ENCODE assay signal across 8 cellular contexts in the genomic region with DNA sequence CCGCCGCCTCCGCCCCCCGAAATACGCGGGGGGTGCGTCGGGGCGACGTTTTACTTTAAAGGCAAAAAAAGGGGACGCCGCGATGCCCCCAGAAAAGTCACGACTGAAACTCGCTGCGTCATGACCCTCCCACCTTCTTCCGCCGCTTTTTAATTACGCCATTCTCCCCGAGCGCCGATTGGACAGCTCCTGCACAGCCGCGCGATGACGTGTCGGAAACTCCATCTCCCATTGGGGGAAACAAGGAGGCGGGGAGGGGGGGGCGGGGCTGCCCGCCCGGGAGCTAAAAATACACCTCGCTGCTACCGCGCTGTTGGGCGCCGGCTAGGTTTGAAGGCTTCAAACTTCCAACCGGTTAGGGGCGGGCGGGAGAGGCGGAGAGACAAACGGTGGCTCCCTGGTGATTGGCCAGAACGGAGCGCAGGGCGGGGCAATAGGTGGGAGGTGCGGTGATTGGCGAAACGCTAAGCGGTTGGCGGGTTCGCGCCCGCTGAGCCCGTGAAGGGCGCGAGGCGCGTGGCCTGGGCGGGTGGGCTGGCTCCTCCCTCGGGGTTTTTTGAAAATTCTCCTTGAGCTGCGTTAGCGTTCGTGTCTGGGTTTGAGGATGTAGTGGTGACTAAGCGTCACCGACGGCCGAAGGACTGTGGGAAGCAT. TPM values are rescaled to one million over a fixed set of nuclear protein-coding genes. Genes with fewer than 3 reads are reported as not detected.
DNase-seq lines count a peak whose midpoint lies in the region; ATAC-seq and TF ChIP-seq lines count a peak whose summit lies in the region.

A gene with protein sequence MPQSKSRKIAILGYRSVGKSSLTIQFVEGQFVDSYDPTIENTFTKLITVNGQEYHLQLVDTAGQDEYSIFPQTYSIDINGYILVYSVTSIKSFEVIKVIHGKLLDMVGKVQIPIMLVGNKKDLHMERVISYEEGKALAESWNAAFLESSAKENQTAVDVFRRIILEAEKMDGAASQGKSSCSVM (minus strand): TSS at position 131 of the 654 bp plus-strand sequence. CDS start 384 bp downstream, outside the sequence.

- H3K4me3 ChIP-seq in GM23248: peak within 1 kb of the TSS; percentile 84
- peak within 1 kb of the TSS; percentile 59 to 95 (median 78) for H3K4me3 ChIP-seq in fibroblast of lung (replicated peaks in 1 of 4; ENCODE audit: control extremely low read depth in 1 of 4, insufficient read depth in 1 of 4, low read depth in 3 of 4, low read length in 4 of 4)
- H3K4me3 ChIP-seq in naive thymus-derived CD4-positive, alpha-beta T cell (ENCODE audit: low read length): peak within 1 kb of the TSS; percentile 91

- no peaks in the 10 kb centered on the region for H3K9me2 ChIP-seq in GM23248 (ENCODE audit: insufficient read depth)

- H3K27ac ChIP-seq in GM23248 (peak within 1 kb of the TSS; percentile 96), fibroblast of lung (ENCODE audit: insufficient read depth, low read length) (peak within 1 kb of the TSS; percentile 91)
- peak within 1 kb of the TSS; percentile 88 for H3K27ac ChIP-seq in naive thymus-derived CD4-positive, alpha-beta T cell (ENCODE audit: low read depth, low read length)

- POLR2A ChIA-PET in naive thymus-derived CD4-positive, alpha-beta T cell (lab: Charles Lee): interaction anchor here (0.6 to 2.1 kb wide), 6 partner anchors 11 to 357 kb away, joined by 3 to 11 read pairs (median 4); a partner anchor contains a TSS

- H3K4me2 ChIP-seq in GM23248 (ENCODE audit: unreplicated experiment) (peak within 1 kb of the TSS; percentile 96), fibroblast of lung (ENCODE audit: extremely low read depth, insufficient read depth, low read length) (peak within 1 kb of the TSS; percentile 95)

- H4K20me1 ChIP-seq in GM23248 (ENCODE audit: insufficient read depth) (peaks cover 18% of the 10 kb centered on the region; the same call in 1 of the 2 replicates), fibroblast of lung (ENCODE audit: control insufficient read depth, extremely low read depth, insufficient read depth, low read length) (peaks cover 3% of the 10 kb centered on the region)

- 0% methylated on average over 36 to 65 of the region's 66 CpGs for WGBS in GM23248 (ENCODE audit: low coverage in 1 of 2, low lambda C conversion rate in 2 of 2, missing lambda C conversion rate in 2 of 2), 2 experiments

- intact Hi-C loops in naive thymus-derived CD4-positive, alpha-beta T cell (cut with micrococcal nuclease): loop anchor here (1.0 to 10.0 kb wide), 24 partner anchors 23 to 1895 kb away; a partner anchor contains a TSS

- peaks cover 32 to 44% (median 36%) of the 10 kb centered on the region in 7 donors for H3K4me1 Mint-ChIP-seq in naive thymus-derived CD4-positive, alpha-beta T cell
- peaks cover 25 to 42% of the 10 kb centered on the region in 2 donors for H3K4me1 Mint-ChIP-seq in stimulated activated naive B cell treated with anti-CD40 and anti-IgM and Interleukin-4, amounts not matched to agents 10 μg/mL and 1 μg/mL and 100 μg/mL, for 72 hours

- H3K36me3 Mint-ChIP-seq in naive thymus-derived CD4-positive, alpha-beta T cell: peaks cover 0 to 5% (median 0%) of the 10 kb centered on the region in 5 donors
- H3K36me3 Mint-ChIP-seq in stimulated activated naive B cell treated with anti-CD40 and anti-IgM and Interleukin-4, amounts not matched to agents 10 μg/mL and 1 μg/mL and 100 μg/mL, for 72 hours: peaks cover 12 to 20% of the 10 kb centered on the region in 2 donors

- DNase-seq in DMS79 treated with DMSO at 0.1 percent for 48 hours (lab: John Stamatoyannopoulos, UW): peak; percentile 99
- DNase-seq in GM23248: peak; percentile 99
- DNase-seq in Kasumi-1 (lab: John Stamatoyannopoulos, UW): peak; percentile 100
- peak; percentile 99 for DNase-seq in RPMI7951 (ENCODE audit: low read depth)
- peak; percentile 97 to 98 for DNase-seq in activated T-helper 1 cell treated with anti-CD3 and anti-CD28 coated beads, Interleukin-2, amount 50 U/mL, for 16 hours (ENCODE audit: low read depth in 1 of 2, low spot score in 1 of 2)
- peak; percentile 99 to 100 for DNase-seq in fibroblast of lung (ENCODE audit: low read depth in 2 of 2)
- peak; percentile 93 to 99 (median 98) for DNase-seq in naive thymus-derived CD4-positive, alpha-beta T cell
- peak; percentile 98 for DNase-seq in stimulated activated naive B cell treated with anti-CD40 and anti-IgM and Interleukin-4, amounts not matched to agents 10 μg/mL and 1 μg/mL and 100 μg/mL, for 72 hours

- CTCF ChIA-PET in naive thymus-derived CD4-positive, alpha-beta T cell (lab: Charles Lee): interaction anchor here (0.5 kb wide), 1 partner anchor 115 kb away, joined by 4 read pairs; no protein-coding TSS in a partner anchor

- H3K4me1 ChIP-seq in GM23248 (ENCODE audit: insufficient read depth) (peaks cover 10% of the 10 kb centered on the region), fibroblast of lung (ENCODE audit: control insufficient read depth, extremely low read depth, insufficient read depth, low read length) (no peaks in the 10 kb centered on the region)
- peaks cover 24 to 26% of the 10 kb centered on the region in 2 donors for H3K4me1 ChIP-seq in naive thymus-derived CD4-positive, alpha-beta T cell (ENCODE audit: control insufficient read depth in 2 of 2, insufficient read depth in 2 of 2, low read length in 2 of 2)

- H3K9me3 ChIP-seq in GM23248 (ENCODE audit: low read depth): no peaks in the 10 kb centered on the region
- no peaks in the 10 kb centered on the region for H3K9me3 ChIP-seq in fibroblast of lung (ENCODE audit: control insufficient read depth, insufficient read depth, low read depth, low read length)
- H3K9me3 ChIP-seq in naive thymus-derived CD4-positive, alpha-beta T cell (ENCODE audit: control insufficient read depth in 2 of 3, low read length in 3 of 3): no peaks in the 10 kb centered on the region

- peak within 1 kb of the TSS; percentile 87 to 97 (median 94) for H3K4me3 Mint-ChIP-seq in naive thymus-derived CD4-positive, alpha-beta T cell
- peak within 1 kb of the TSS; percentile 85 to 92 for H3K4me3 Mint-ChIP-seq in stimulated activated naive B cell treated with anti-CD40 and anti-IgM and Interleukin-4, amounts not matched to agents 10 μg/mL and 1 μg/mL and 100 μg/mL, for 72 hours

- H3K9ac ChIP-seq in GM23248 (peak within 1 kb of the TSS; percentile 98), fibroblast of lung (ENCODE audit: insufficient read depth, low read length) (peak within 1 kb of the TSS; percentile 97)

- no peaks in the 10 kb centered on the region for H3K27me3 ChIP-seq in GM23248 (replicated peaks; ENCODE audit: insufficient read depth)
- no peaks in the 10 kb centered on the region for H3K27me3 ChIP-seq in fibroblast of lung (ENCODE audit: control insufficient read depth, insufficient read depth, low read length)
- no peaks in the 10 kb centered on the region for H3K27me3 ChIP-seq in naive thymus-derived CD4-positive, alpha-beta T cell (ENCODE audit: control insufficient read depth in 2 of 2, insufficient read depth in 2 of 2, low read length in 2 of 2)

- H3K79me2 ChIP-seq in GM23248 (ENCODE audit: insufficient read depth) (peaks cover 40% of the 10 kb centered on the region), fibroblast of lung (ENCODE audit: control insufficient read depth, insufficient read depth, low read length) (peaks cover 42% of the 10 kb centered on the region)

- H3K27ac Mint-ChIP-seq in naive thymus-derived CD4-positive, alpha-beta T cell: peak within 1 kb of the TSS; percentile 94 to 99 (median 98)
- peak within 1 kb of the TSS; percentile 94 for H3K27ac Mint-ChIP-seq in stimulated activated naive B cell treated with anti-CD40 and anti-IgM and Interleukin-4, amounts not matched to agents 10 μg/mL and 1 μg/mL and 100 μg/mL, for 72 hours

- ATAC-seq in naive thymus-derived CD4-positive, alpha-beta T cell: peak; percentile 91
- peak; percentile 88 to 89 for ATAC-seq in stimulated activated naive B cell treated with anti-CD40 and anti-IgM and Interleukin-4, amounts not matched to agents 10 μg/mL and 1 μg/mL and 100 μg/mL, for 72 hours (replicated peaks)

- H3K27me3 Mint-ChIP-seq in naive thymus-derived CD4-positive, alpha-beta T cell: peaks cover 0 to 12% (median 0%) of the 10 kb centered on the region in 5 donors
- peaks cover 0 to 7% of the 10 kb centered on the region in 2 donors for H3K27me3 Mint-ChIP-seq in stimulated activated naive B cell treated with anti-CD40 and anti-IgM and Interleukin-4, amounts not matched to agents 10 μg/mL and 1 μg/mL and 100 μg/mL, for 72 hours

- in situ Hi-C loops in GM23248 (cut with MboI): no loop called here

- peaks cover 0 to 8% (median 0%) of the 10 kb centered on the region in 11 donors for H3K9me3 Mint-ChIP-seq in naive thymus-derived CD4-positive, alpha-beta T cell
- no peaks in the 10 kb centered on the region for H3K9me3 Mint-ChIP-seq in stimulated activated naive B cell treated with anti-CD40 and anti-IgM and Interleukin-4, amounts not matched to agents 10 μg/mL and 1 μg/mL and 100 μg/mL, for 72 hours

- TF ChIP-seq CTCF in fibroblast of lung (conservative IDR thresholded peaks at IDR 0.05 in 1 of 2, IDR thresholded peaks at IDR 0.05 in 1 of 2; ENCODE audit: low read depth in 1 of 2, low read length in 2 of 2): no peak

- H3K36me3 ChIP-seq in GM23248 (ENCODE audit: low read depth) (no peaks in the 10 kb centered on the region), fibroblast of lung (ENCODE audit: control insufficient read depth, insufficient read depth, low read length) (no peaks in the 10 kb centered on the region)
- H3K36me3 ChIP-seq in naive thymus-derived CD4-positive, alpha-beta T cell (ENCODE audit: control insufficient read depth in 2 of 3, insufficient read depth in 3 of 3, low read length in 3 of 3): no peaks in the 10 kb centered on the region

- H3F3A ChIP-seq in GM23248 (ENCODE audit: insufficient read depth): peaks cover 12% of the 10 kb centered on the region; the same call in 1 of the 2 replicates

- H2AFZ ChIP-seq in GM23248 (peak within 1 kb of the TSS; percentile 97), fibroblast of lung (ENCODE audit: low read length) (peak within 1 kb of the TSS; percentile 24)

RNA-seq across cellular contexts. Expression of the gene that starts here (rescaled TPM):
- 86.4 and 91.4 TPM in 2 replicates for total RNA-seq in GM23248 (2014; rRNA removed; shearing (Covaris generic))
- polyA plus RNA-seq in GM23248 (2016; fragmentation: Nextera tagmentation; extraction: Ambion mirVana): 226 and 235 TPM in 2 replicates
- total RNA-seq in RPMI7951 (2014; rRNA removed; shearing (Covaris generic)): 211 and 217 TPM in 2 replicates
- 62.9 and 81.4 TPM in 2 replicates for total RNA-seq in fibroblast of lung
- polyA plus RNA-seq in fibroblast of lung: 122 and 135 TPM in 2 replicates
- polyA plus RNA-seq in fibroblast of lung (2012): 103 and 106 TPM in 2 replicates
- polyA minus RNA-seq in fibroblast of lung (ENCODE audit: low replicate concordance): 6.8 and 8.6 TPM in 2 replicates
- total RNA-seq in naive thymus-derived CD4-positive, alpha-beta T cell: 10 to 100 TPM; 31.2 to 62.6 (median 40.2) TPM
- polyA plus RNA-seq in naive thymus-derived CD4-positive, alpha-beta T cell: 10 to 100 TPM; 57.8 to 59.0 TPM

Comparison
In these comparisons a context has a peak if more than half of its experiments do, and no peak if none do; other contexts are left out.
1. Peak in every context shown above with its lines: DNase-seq, ATAC-seq, H3K4me3 ChIP-seq and H3K27ac ChIP-seq.